Comparison of ENCODE assay signal across 14 cellular contexts in genomic region chr18:3411327-3411726, GRCh38. TPM values are rescaled to one million over a fixed set of nuclear protein-coding genes. Genes with fewer than 3 reads are reported as not detected.
A peak's percentile ranks its signal among the peaks of the same experiment; 100 is the strongest.
DNase-seq lines count a peak whose midpoint lies in the region; ATAC-seq and TF ChIP-seq lines count a peak whose summit lies in the region.
"Had no signal": no experiment of that assay in that cellular context is flagged by ENCODE, and none has a peak within 500 bp of the region (broad histone marks: within the 10 kb centered on the region; RNA-seq: fewer than 3 reads in every experiment).

No MANE protein-coding gene starts in this region.

- no peaks in the 10 kb centered on the region for H3K36me3 Mint-ChIP-seq in naive thymus-derived CD4-positive, alpha-beta T cell
- no peaks in the 10 kb centered on the region for H3K36me3 Mint-ChIP-seq in effector memory CD8-positive, alpha-beta T cell (ENCODE audit: insufficient read depth)

- no peak for TF ChIP-seq CTCF in left ventricle myocardium inferior (IDR thresholded peaks at IDR 0.05; ENCODE audit: borderline replicate concordance)
- no peak for TF ChIP-seq CTCF in breast epithelium (IDR thresholded peaks at IDR 0.05)

- POLR2A ChIA-PET in naive thymus-derived CD4-positive, alpha-beta T cell (lab: Charles Lee), result interaction anchor here (1.9 kb wide), 1 partner anchor 37 kb away, joined by 12 read pairs; no protein-coding TSS in a partner anchor

- H3K27ac Mint-ChIP-seq in naive thymus-derived CD4-positive, alpha-beta T cell, result peak overlapping the region in 2 of 9 donors; percentile 48 to 81
- H3K27ac Mint-ChIP-seq in effector memory CD8-positive, alpha-beta T cell, result no peak overlapping the region

- peak overlapping the region; percentile 60 for H3K4me3 ChIP-seq in left ventricle myocardium inferior
- H3K4me3 ChIP-seq in right cardiac atrium (ENCODE audit: low read length), result no peak overlapping the region
- peak overlapping the region in 2 of 3 donors; percentile 49 to 69 for H3K4me3 ChIP-seq in breast epithelium
- H3K4me3 ChIP-seq in naive thymus-derived CD4-positive, alpha-beta T cell (ENCODE audit: low read length), result peak overlapping the region; percentile 42
- H3K4me3 ChIP-seq in aorta (ENCODE audit: low read length in 2 of 2), result no peak overlapping the region
- H3K4me3 ChIP-seq: SJSA1 had no signal

- 84% methylated on average over 3 of the region's 3 CpGs for WGBS in right cardiac atrium
- 81 to 82% methylated on average over 3 of the region's 3 CpGs for WGBS in aorta, 2 donors

- peaks cover 5 to 26% (median 16%) of the 10 kb centered on the region in 7 donors for H3K4me1 Mint-ChIP-seq in naive thymus-derived CD4-positive, alpha-beta T cell
- peaks cover 3 to 6% of the 10 kb centered on the region in 2 donors for H3K4me1 Mint-ChIP-seq in effector memory CD8-positive, alpha-beta T cell (ENCODE audit: low read depth in 2 of 2)

- peak overlapping the region in 5 of 10 donors; percentile 12 to 78 (median 58) for H3K4me3 Mint-ChIP-seq in naive thymus-derived CD4-positive, alpha-beta T cell
- peak overlapping the region in 1 of 2 donors; percentile 53 for H3K4me3 Mint-ChIP-seq in effector memory CD8-positive, alpha-beta T cell

- H3K9me3 ChIP-seq in left ventricle myocardium inferior (replicated peaks) (no peaks in the 10 kb centered on the region), right cardiac atrium (ENCODE audit: control insufficient read depth, low read length) (no peaks in the 10 kb centered on the region), breast epithelium (no peaks in the 10 kb centered on the region), aorta (ENCODE audit: control insufficient read depth, low read length) (no peaks in the 10 kb centered on the region)
- no peaks in the 10 kb centered on the region for H3K9me3 ChIP-seq in naive thymus-derived CD4-positive, alpha-beta T cell (ENCODE audit: control insufficient read depth in 2 of 3, low read length in 3 of 3)
- H3K9me3 ChIP-seq: neutrophil, SJSA1 had no signal

- CTCF ChIA-PET in naive thymus-derived CD4-positive, alpha-beta T cell (lab: Charles Lee), result no interaction called here

- no peak for DNase-seq in left ventricle myocardium inferior
- DNase-seq in right cardiac atrium, result no peak
- no peak for DNase-seq in breast epithelium (ENCODE audit: low spot score in 2 of 2)
- DNase-seq in naive thymus-derived CD4-positive, alpha-beta T cell, result no peak
- no peak for DNase-seq in aorta
- DNase-seq in NCI-H524 (lab: John Stamatoyannopoulos, UW), result no peak
- DNase-seq in effector memory CD8-positive, alpha-beta T cell, result no peak
- DNase-seq in GOT3 (lab: John Stamatoyannopoulos, UW), result no peak
- DNase-seq: GF-D8, NCI-H2029 treated with DMSO at 0.1 percent for 48 hours, NCI-H510A treated with DMSO at 0.1 percent for 48 hours had no signal

- ATAC-seq in right cardiac atrium (no peak), aorta (ENCODE audit: low FRiP score) (peak; percentile 48)
- no peak for ATAC-seq in naive thymus-derived CD4-positive, alpha-beta T cell
- ATAC-seq in effector memory CD8-positive, alpha-beta T cell (replicated peaks), result no peak

- no peak for TF ChIP-seq POLR2A in breast epithelium (IDR thresholded peaks at IDR 0.05)

- peaks cover 0 to 1% (median 0%) of the 10 kb centered on the region in 11 donors for H3K9me3 Mint-ChIP-seq in naive thymus-derived CD4-positive, alpha-beta T cell
- H3K9me3 Mint-ChIP-seq in effector memory CD8-positive, alpha-beta T cell, result no peaks in the 10 kb centered on the region

- H3K27ac ChIP-seq in left ventricle myocardium inferior (replicated peaks) (no peak overlapping the region), right cardiac atrium (ENCODE audit: low read length) (no peak overlapping the region), breast epithelium (peak overlapping the region in 1 of 2 donors; percentile 74), aorta (ENCODE audit: low read depth in 1 of 2, low read length in 2 of 2) (no peak overlapping the region)
- no peak overlapping the region for H3K27ac ChIP-seq in naive thymus-derived CD4-positive, alpha-beta T cell (ENCODE audit: low read depth, low read length)
- H3K27ac ChIP-seq: neutrophil, SJSA1 had no signal

- H3K27me3 ChIP-seq in left ventricle myocardium inferior (ENCODE audit: low read depth) (peaks cover 13% of the 10 kb centered on the region), right cardiac atrium (ENCODE audit: control insufficient read depth, insufficient read depth) (no peaks in the 10 kb centered on the region), breast epithelium (no peaks in the 10 kb centered on the region), aorta (ENCODE audit: control insufficient read depth in 1 of 2, insufficient read depth in 2 of 2, low read length in 1 of 2) (no peaks in the 10 kb centered on the region)
- no peaks in the 10 kb centered on the region for H3K27me3 ChIP-seq in naive thymus-derived CD4-positive, alpha-beta T cell (ENCODE audit: control insufficient read depth in 2 of 2, insufficient read depth in 2 of 2, low read length in 2 of 2)
- H3K27me3 ChIP-seq: SJSA1 had no signal

- intact Hi-C loops in left ventricle myocardium inferior (cut with micrococcal nuclease) (no loop called here), right cardiac atrium (cut with DNase I) (no loop called here), breast epithelium (cut with DNase I; ENCODE audit: low total_unique reads) (no loop called here), aorta (cut with DNase I) (no loop called here)
- intact Hi-C loops in naive thymus-derived CD4-positive, alpha-beta T cell (cut with micrococcal nuclease), result no loop called here

- H3K4me1 ChIP-seq in left ventricle myocardium inferior, result no peaks in the 10 kb centered on the region
- no peaks in the 10 kb centered on the region for H3K4me1 ChIP-seq in right cardiac atrium (ENCODE audit: control insufficient read depth, insufficient read depth, low read length)
- H3K4me1 ChIP-seq in breast epithelium, result no peaks in the 10 kb centered on the region
- peaks cover 0 to 6% of the 10 kb centered on the region in 2 donors for H3K4me1 ChIP-seq in naive thymus-derived CD4-positive, alpha-beta T cell (ENCODE audit: control insufficient read depth in 2 of 2, insufficient read depth in 2 of 2, low read length in 2 of 2)
- no peaks in the 10 kb centered on the region for H3K4me1 ChIP-seq in aorta (ENCODE audit: control insufficient read depth in 1 of 2, insufficient read depth in 2 of 2, low read length in 2 of 2)

- H3K27me3 Mint-ChIP-seq in naive thymus-derived CD4-positive, alpha-beta T cell, result no peaks in the 10 kb centered on the region
- peaks cover 0 to 9% of the 10 kb centered on the region in 2 donors for H3K27me3 Mint-ChIP-seq in effector memory CD8-positive, alpha-beta T cell
- H3K27me3 Mint-ChIP-seq: activated CD4-positive, alpha-beta T cell treated with anti-CD3 and anti-CD28 coated beads for 36 hours had no signal

- H3K36me3 ChIP-seq in left ventricle myocardium inferior (no peaks in the 10 kb centered on the region), breast epithelium (no peaks in the 10 kb centered on the region), aorta (ENCODE audit: control insufficient read depth in 1 of 2, insufficient read depth in 2 of 2, low read length in 1 of 2) (no peaks in the 10 kb centered on the region)
- no peaks in the 10 kb centered on the region for H3K36me3 ChIP-seq in naive thymus-derived CD4-positive, alpha-beta T cell (ENCODE audit: control insufficient read depth in 2 of 3, insufficient read depth in 3 of 3, low read length in 3 of 3)
- H3K36me3 ChIP-seq: neutrophil, SJSA1 had no signal

RNA-seq across cellular contexts. Expression of gene TGIF1, which starts 38.6 kb away (rescaled TPM):
- 8.1 TPM for total RNA-seq in left ventricle myocardium inferior
- total RNA-seq in right cardiac atrium, result 10 to 100 TPM; 11.4 to 19.2 (median 12.8) TPM
- polyA plus RNA-seq in right cardiac atrium, result 12.1 TPM
- 100 to 1,000 TPM in 2 of 3 donors, 10 to 100 TPM in 1; 67.7 to 161 (median 108) TPM for total RNA-seq in breast epithelium
- total RNA-seq in naive thymus-derived CD4-positive, alpha-beta T cell, result 10 to 100 TPM; 15.4 to 88.7 (median 63.6) TPM
- 10 to 100 TPM; 23.6 to 38.8 TPM for polyA plus RNA-seq in naive thymus-derived CD4-positive, alpha-beta T cell
- total RNA-seq in aorta, result 10 to 100 TPM; 48.0 to 48.2 TPM
- polyA plus RNA-seq in aorta, result 10 to 100 TPM; 34.7 to 35.1 TPM

Comparison
In these comparisons a context has a peak if more than half of its experiments do, and no peak if none do; other contexts are left out.
1. H3K4me3 ChIP-seq: peak in left ventricle myocardium inferior (single experiment), breast epithelium (2 of 3) and naive thymus-derived CD4-positive, alpha-beta T cell (single experiment); none in right cardiac atrium (single experiment) and aorta (0 of 2).